In genomic region chr5:93956006-93956405, GRCh38 we compare ENCODE assay signal across 8 cellular contexts.
"Had no signal": no experiment of that assay in that cellular context is flagged by ENCODE, and none has a peak within 500 bp of the region (broad histone marks: within the 10 kb centered on the region; RNA-seq: fewer than 3 reads in every experiment).

No MANE protein-coding gene starts in this region.

- H3K4me3 ChIP-seq: GM23338, K562 had no signal

- H3K4me2 ChIP-seq: GM23338 had no signal

- ATAC-seq: GM23338, K562 had no signal

- H2AFZ ChIP-seq: GM23338 had no signal

- DNase-seq: H9, HCEC 1CT, IMR-90 had no signal

- FAIRE-seq: H1, H54, HTR-8/SVneo, K562 had no signal
